24 cellular contexts compared by ENCODE assay signal in the genomic region with DNA sequence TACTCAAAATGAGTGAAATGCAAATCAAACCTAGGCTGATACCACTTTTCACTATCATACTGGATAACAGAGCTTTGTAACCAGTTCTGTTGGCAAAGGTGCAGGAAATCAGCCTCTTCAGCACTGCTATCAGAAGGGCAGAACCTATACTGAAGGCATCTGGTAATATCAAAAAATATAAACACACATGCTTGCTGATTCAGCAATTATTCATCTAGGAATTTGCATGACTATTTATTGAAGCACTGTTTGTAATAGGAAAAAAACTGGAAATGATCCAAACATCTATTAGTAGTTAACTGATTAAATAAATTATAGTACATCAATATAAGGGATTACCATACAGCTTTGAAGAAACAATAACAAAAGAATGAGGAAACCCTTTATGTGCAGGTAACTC. TPM values are rescaled to one million over a fixed set of nuclear protein-coding genes. Genes with fewer than 3 reads are reported as not detected.
A peak's percentile ranks its signal among the peaks of the same experiment; 100 is the strongest.
DNase-seq lines count a peak whose midpoint lies in the region; ATAC-seq, FAIRE-seq and TF ChIP-seq lines count a peak whose summit lies in the region.
"Had no signal": no experiment of that assay in that cellular context is flagged by ENCODE, and none has a peak within 500 bp of the region (broad histone marks: within the 10 kb centered on the region; RNA-seq: fewer than 3 reads in every experiment).

No MANE protein-coding gene starts in this region.

- in situ Hi-C loops in HepG2 (cut with HindIII; ENCODE audit: extremely low pct_ligation_motif_present, low pct_unique_long_range_greater_than_20kb), result no loop called here

- no peak for TF ChIP-seq RAD21 in HepG2 (CRISPR knock-in tag; IDR thresholded peaks at IDR 0.05)

- peaks cover 20% of the 10 kb centered on the region for H3K4me1 Mint-ChIP-seq in MCF 10A (ENCODE audit: insufficient read depth, unreplicated experiment)
- H3K4me1 Mint-ChIP-seq: CD4-positive, CD25-positive, alpha-beta regulatory T cell; IgD-negative memory B cell had no signal

- ATAC-seq in HepG2, result no peak
- no peak for ATAC-seq in right lobe of liver

- no peak overlapping the region for H3K9ac ChIP-seq in HepG2 (ENCODE audit: insufficient read depth, low read depth, low read length)
- no peak overlapping the region for H3K9ac ChIP-seq in keratinocyte (ENCODE audit: control insufficient read depth, extremely low read depth, insufficient read depth, low read length)

- H3K27ac Mint-ChIP-seq in MCF 10A (ENCODE audit: low read depth, unreplicated experiment), result no peak overlapping the region
- H3K27ac Mint-ChIP-seq: CD4-positive, CD25-positive, alpha-beta regulatory T cell; H9; IgD-negative memory B cell had no signal

- H3K27me3 ChIP-seq in HepG2 (ENCODE audit: control insufficient read depth in 1 of 2, insufficient read depth in 2 of 2, low read length in 2 of 2), result no peaks in the 10 kb centered on the region
- no peaks in the 10 kb centered on the region for H3K27me3 ChIP-seq in right lobe of liver
- no peaks in the 10 kb centered on the region for H3K27me3 ChIP-seq in bronchial epithelial cell (ENCODE audit: control insufficient read depth, insufficient read depth, low read length)
- H3K27me3 ChIP-seq in keratinocyte (ENCODE audit: control insufficient read depth, extremely low read depth, insufficient read depth, low read length), result no peaks in the 10 kb centered on the region
- H3K27me3 ChIP-seq: BE2C had no signal

- peaks cover 4% of the 10 kb centered on the region for H3K9me1 ChIP-seq in keratinocyte (ENCODE audit: control insufficient read depth, extremely low read depth, insufficient read depth, low read length)

- H3K4me3 Mint-ChIP-seq in MCF 10A (ENCODE audit: unreplicated experiment), result no peak overlapping the region
- H3K4me3 Mint-ChIP-seq: CD4-positive, CD25-positive, alpha-beta regulatory T cell; H9; IgD-negative memory B cell had no signal

- TF ChIP-seq POLR2A in HepG2 (IDR thresholded peaks at IDR 0.05; ENCODE audit: insufficient read depth in 1 of 2, low read depth in 2 of 2, low read length in 2 of 2), result no peak
- TF ChIP-seq POLR2A in right lobe of liver (IDR thresholded peaks at IDR 0.05), result no peak

- dilution Hi-C loops in keratinocyte (cut with MboI; ENCODE audit: extremely low pct_ligation_motif_present, low sequenced_read_pairs), result no loop called here

- peaks cover 10% of the 10 kb centered on the region; the same call in 1 of the 2 replicates for H3K4me1 ChIP-seq in HepG2 (ENCODE audit: insufficient read depth, low read length)
- no peaks in the 10 kb centered on the region for H3K4me1 ChIP-seq in right lobe of liver
- H3K4me1 ChIP-seq in keratinocyte (ENCODE audit: control insufficient read depth, extremely low read depth, insufficient read depth, low read length), result no peaks in the 10 kb centered on the region
- H3K4me1 ChIP-seq: BE2C had no signal

- POLR2A ChIA-PET in HepG2 (lab: Yijun Ruan, JAX) (no interaction called here), MCF 10A (lab: Yijun Ruan, JAX) (no interaction called here)

- H4K20me1 ChIP-seq in HepG2 (ENCODE audit: insufficient read depth, low read length) (no peaks in the 10 kb centered on the region), keratinocyte (ENCODE audit: control insufficient read depth, extremely low read depth, insufficient read depth, low read length) (peaks cover 6% of the 10 kb centered on the region)

- H3K9me3 ChIP-seq in HepG2 (ENCODE audit: low read length) (no peaks in the 10 kb centered on the region), right lobe of liver (no peaks in the 10 kb centered on the region), keratinocyte (ENCODE audit: control insufficient read depth, low read depth, low read length) (no peaks in the 10 kb centered on the region)
- H3K9me3 ChIP-seq: BE2C had no signal

- H3K27me3 Mint-ChIP-seq in MCF 10A (ENCODE audit: insufficient read depth, unreplicated experiment), result no peaks in the 10 kb centered on the region

- TF ChIP-seq EP300 in HepG2 (IDR thresholded peaks at IDR 0.05; ENCODE audit: low read depth in 2 of 2, low read length in 2 of 2), result no peak
- no peak for TF ChIP-seq EP300 in HepG2 (CRISPR knock-in tag; IDR thresholded peaks at IDR 0.05; ENCODE audit: borderline replicate concordance)

- H2AFZ ChIP-seq in HepG2 (ENCODE audit: low read length) (no peak overlapping the region), keratinocyte (ENCODE audit: control insufficient read depth, low read length) (no peak overlapping the region)

- peaks cover 1% of the 10 kb centered on the region for H3K79me2 ChIP-seq in HepG2 (ENCODE audit: insufficient read depth, low read length)
- H3K79me2 ChIP-seq in keratinocyte (ENCODE audit: control insufficient read depth, insufficient read depth, low read length), result peaks cover 93% of the 10 kb centered on the region

- TF ChIP-seq CTCF in HepG2 (CRISPR knock-in tag; IDR thresholded peaks at IDR 0.05) (no peak), right lobe of liver (IDR thresholded peaks at IDR 0.05) (no peak), bronchial epithelial cell (IDR thresholded peaks at IDR 0.05; ENCODE audit: insufficient read depth, low read length, severe bottlenecking) (no peak), keratinocyte (optimal IDR thresholded peaks at IDR 0.05 in 1 of 3, IDR thresholded peaks at IDR 0.05 in 1 of 3, conservative IDR thresholded peaks at IDR 0.05 in 1 of 3; ENCODE audit: extremely low read depth in 1 of 3, insufficient read depth in 2 of 3, low read length in 3 of 3) (no peak), MCF 10A (IDR thresholded peaks at IDR 0.05; ENCODE audit: unreplicated experiment) (no peak)

- DNase-seq in HepG2 (ENCODE audit: low spot score), result no peak
- no peak for DNase-seq in right lobe of liver
- peak; percentile 23 for DNase-seq in bronchial epithelial cell (ENCODE audit: low read depth)
- no peak for DNase-seq in keratinocyte (ENCODE audit: low read depth, low spot score)
- DNase-seq in NCI-H524 treated with DMSO at 0.1 percent for 48 hours (lab: John Stamatoyannopoulos, UW), result no peak
- no peak for DNase-seq in MCF 10A (ENCODE audit: unreplicated experiment)
- no peak for DNase-seq in superior temporal gyrus (ENCODE audit: extremely low spot score)
- no peak for DNase-seq in anterior cingulate cortex (lab: John Stamatoyannopoulos, UW)
- DNase-seq: BE2C; CD4-positive, CD25-positive, alpha-beta regulatory T cell; COR-L47; DMS 273 treated with DMSO at 0.1 percent for 48 hours; DND-41; H9; Kasumi-1; NCI-H1092 treated with DMSO at 0.1 percent for 48 hours; NCI-H2081 treated with DMSO at 0.1 percent for 48 hours; NCI-H748 treated with DMSO at 0.1 percent for 48 hours; NK-92 treated with Interleukin-12 subunit alpha and Interleukin-12 subunit beta, amount 100 ng/mL, for 24 hours; RPMI8226; SIG-M5 had no signal

- FAIRE-seq in HepG2 (lab: Jason Lieb, UNC) (no peak), bronchial epithelial cell (lab: Jason Lieb, UNC) (no peak), keratinocyte (lab: Jason Lieb, UNC) (peak; percentile 58)
- FAIRE-seq: G401.6 had no signal

- H3K4me2 ChIP-seq in HepG2 (ENCODE audit: low read depth, low read length) (no peak overlapping the region), keratinocyte (ENCODE audit: control insufficient read depth, extremely low read depth, insufficient read depth, low read depth, low read length) (no peak overlapping the region)

- CTCF ChIA-PET in HepG2 (lab: Yijun Ruan, JAX; ENCODE audit: low intra/inter-chr PET ratio, low total read pairs) (no interaction called here), MCF 10A (lab: Yijun Ruan, JAX) (interaction anchor here (3.1 kb wide), 1 partner anchor 120 kb away, joined by 12 read pairs; no protein-coding TSS in a partner anchor)

- no TSS peak for BruUV-seq in HepG2 (replicated peaks; lab: Mats Ljungman, UMichigan)
- BruUV-seq in MCF 10A (replicated peaks; lab: Mats Ljungman, UMichigan), result no TSS peak

- H3K27ac ChIP-seq in HepG2 (ENCODE audit: extremely low read length, insufficient read depth, low read length), result no peak overlapping the region
- H3K27ac ChIP-seq in right lobe of liver, result no peak overlapping the region
- H3K27ac ChIP-seq in keratinocyte (ENCODE audit: control insufficient read depth, insufficient read depth, low read length), result no peak overlapping the region
- H3K27ac ChIP-seq: HL-60 had no signal

- peaks cover 2 to 10% of the 10 kb centered on the region in 2 experiments; a peak in 3 of 5 replicates for H3K36me3 ChIP-seq in HepG2 (replicated peaks in 1 of 2; ENCODE audit: control insufficient read depth in 1 of 2, insufficient read depth in 2 of 2, low read length in 2 of 2)
- no peaks in the 10 kb centered on the region for H3K36me3 ChIP-seq in right lobe of liver
- no peaks in the 10 kb centered on the region for H3K36me3 ChIP-seq in bronchial epithelial cell (ENCODE audit: control insufficient read depth, insufficient read depth, low read length)
- H3K36me3 ChIP-seq in keratinocyte (ENCODE audit: control insufficient read depth in 2 of 2, extremely low read depth in 1 of 2, insufficient read depth in 2 of 2, low read length in 2 of 2), result peaks cover 4 to 30% of the 10 kb centered on the region in 2 experiments
- H3K36me3 ChIP-seq: BE2C had no signal

- H3K9me3 Mint-ChIP-seq in MCF 10A (ENCODE audit: unreplicated experiment), result no peaks in the 10 kb centered on the region
- H3K9me3 Mint-ChIP-seq: H9, IgD-negative memory B cell had no signal

- no peak overlapping the region for H3K4me3 ChIP-seq in HepG2 (replicated peaks in 1 of 3; ENCODE audit: insufficient read depth in 1 of 3, low read depth in 2 of 3, low read length in 3 of 3)
- no peak overlapping the region for H3K4me3 ChIP-seq in right lobe of liver
- H3K4me3 ChIP-seq in bronchial epithelial cell (ENCODE audit: low read depth, low read length), result no peak overlapping the region
- no peak overlapping the region for H3K4me3 ChIP-seq in keratinocyte (ENCODE audit: control insufficient read depth in 2 of 3, extremely low read depth in 1 of 3, insufficient read depth in 2 of 3, low read depth in 1 of 3, low read length in 3 of 3)

- H3K36me3 Mint-ChIP-seq in MCF 10A (ENCODE audit: insufficient read depth, unreplicated experiment), result peaks cover 44% of the 10 kb centered on the region
- H3K36me3 Mint-ChIP-seq: CD4-positive, CD25-positive, alpha-beta regulatory T cell; IgD-negative memory B cell had no signal

- intact Hi-C loops in HepG2 (cut with micrococcal nuclease; ENCODE audit: unreplicated experiment), result no loop called here
- intact Hi-C loops in right lobe of liver (cut with DNase I), result no loop called here
- intact Hi-C loops in MCF 10A (cut with micrococcal nuclease), result no loop called here

RNA-seq across cellular contexts. Expression of a gene that starts 21.4 kb away (rescaled TPM):
- total RNA-seq in HepG2 (2016; rRNA removed; fragmentation: Illumina TruSeq; extraction: Trizol), result 12.8 and 18.8 TPM in 2 replicates
- total RNA-seq in HepG2 (2016; cell fraction: cytosol; rRNA removed; fragmentation: Illumina TruSeq; extraction: Trizol; ENCODE audit: low read depth), result 3.5 and 3.8 TPM in 2 replicates
- total RNA-seq in HepG2 (2016; cell fraction: insoluble cytoplasmic fraction; rRNA removed; fragmentation: Illumina TruSeq; extraction: Trizol), result 12.2 and 19.4 TPM in 2 replicates
- total RNA-seq in HepG2 (2016; cell fraction: membrane; rRNA removed; fragmentation: Illumina TruSeq; extraction: Trizol), result 7.7 and 7.9 TPM in 2 replicates
- total RNA-seq in HepG2 (2016; cell fraction: nucleus; rRNA removed; fragmentation: Illumina TruSeq; extraction: Trizol), result 21.5 and 22.3 TPM in 2 replicates
- polyA plus RNA-seq in HepG2 (2011; rRNA removed), result 12.2 and 18.3 TPM in 2 replicates
- 5.3 and 7.0 TPM in 2 replicates for polyA plus RNA-seq in HepG2 (2011; cell fraction: cytosol; rRNA removed)
- 16.2 and 17.3 TPM in 2 replicates for polyA plus RNA-seq in HepG2 (2011; cell fraction: nucleus; rRNA removed)
- polyA plus RNA-seq in HepG2 (2012), result 9.4 and 11.6 TPM in 2 replicates
- polyA plus RNA-seq in HepG2 (2016; cell fraction: cytosol; fragmentation: Illumina TruSeq; extraction: Trizol; ENCODE audit: low read depth), result 0.37 TPM in 2 replicates
- 13.5 and 14.2 TPM in 2 replicates for polyA plus RNA-seq in HepG2 (2016; cell fraction: insoluble cytoplasmic fraction; fragmentation: Illumina TruSeq; extraction: Trizol; ENCODE audit: low read depth)
- 1.9 and 2.0 TPM in 2 replicates for polyA plus RNA-seq in HepG2 (2016; cell fraction: membrane; fragmentation: Illumina TruSeq; extraction: Trizol; ENCODE audit: low read depth)
- 22.0 and 23.1 TPM in 2 replicates for polyA plus RNA-seq in HepG2 (2016; cell fraction: nucleus; fragmentation: Illumina TruSeq; extraction: Trizol; ENCODE audit: insufficient read depth, low read depth)
- 3.3 and 11.6 TPM in 2 replicates for polyA minus RNA-seq in HepG2 (2011; rRNA and poly(A)+ RNA removed; ENCODE audit: low replicate concordance)
- 13.0 and 14.2 TPM in 2 replicates for polyA minus RNA-seq in HepG2 (2011; cell fraction: cytosol; rRNA and poly(A)+ RNA removed)
- polyA minus RNA-seq in HepG2 (2011; cell fraction: nucleus; rRNA and poly(A)+ RNA removed), result 72.7 and 82.5 TPM in 2 replicates
- total RNA-seq in right lobe of liver, result 10 to 100 TPM; 15.1 to 28.9 (median 21.1) TPM
- total RNA-seq in bronchial epithelial cell, result 7.9 and 18.3 TPM in 2 replicates
- 40.0 to 79.7 TPM (median 67.7 TPM) in 3 replicates for polyA plus RNA-seq in keratinocyte
- polyA plus RNA-seq in keratinocyte (2011; ENCODE audit: low read depth), result 66.5 TPM
- polyA plus RNA-seq in keratinocyte (2011; cell fraction: cytosol; rRNA removed), result 31.7 and 61.5 TPM in 2 replicates
- 59.8 and 80.6 TPM in 2 replicates for polyA plus RNA-seq in keratinocyte (2011; cell fraction: nucleus; rRNA removed)
- 26.3 and 56.8 TPM in 2 replicates for polyA plus RNA-seq in keratinocyte (2012; ENCODE audit: low replicate concordance)
- polyA minus RNA-seq in keratinocyte, result 21.1 to 119 TPM (median 48.5 TPM) in 3 replicates
- 50.8 TPM for polyA minus RNA-seq in keratinocyte (2011; cell fraction: cytosol; rRNA and poly(A)+ RNA removed)
- 82.7 and 152 TPM in 2 replicates for polyA minus RNA-seq in keratinocyte (2011; cell fraction: nucleus; rRNA and poly(A)+ RNA removed)
- total RNA-seq in MCF 10A (2022), result 38.6 and 46.7 TPM in 2 replicates
- total RNA-seq: CD4-positive, CD25-positive, alpha-beta regulatory T cell had no signal
- polyA plus RNA-seq: CD4-positive, CD25-positive, alpha-beta regulatory T cell; IgD-negative memory B cell had no signal
